Comparison of ENCODE assay signal across 26 cellular contexts in genomic region chr13:68908879-68909278, GRCh38.
"Had no signal": no experiment of that assay in that cellular context is flagged by ENCODE, and none has a peak within 500 bp of the region (broad histone marks: within the 10 kb centered on the region; RNA-seq: fewer than 3 reads in every experiment).

No MANE protein-coding gene starts in this region.

- H3K4me1 ChIP-seq: ascending aorta had no signal

- H3K4me3 ChIP-seq: ascending aorta, coronary artery, dorsolateral prefrontal cortex had no signal

- H3K36me3 Mint-ChIP-seq: activated naive CD4-positive, alpha-beta T cell treated with anti-CD3 and anti-CD28 coated beads, Interleukin-2, amount 10 ng/mL, durations not matched to agents 7 days and 5 days; activated naive CD8-positive, alpha-beta T cell treated with anti-CD3 and anti-CD28 coated beads, Interleukin-2, amount 10 ng/mL, durations not matched to agents 7 days and 5 days; brain had no signal

- ATAC-seq: activated naive CD4-positive, alpha-beta T cell treated with anti-CD3 and anti-CD28 coated beads, Interleukin-2, amount 50 U/mL, for 72 hours; activated T-cell treated with anti-CD3 and anti-CD28 coated beads, Interleukin-2, amount 50 U/mL, for 72 hours; esophagus mucosa had no signal

- H3K36me3 ChIP-seq: ascending aorta had no signal

- H3K4me3 Mint-ChIP-seq: activated CD4-positive, alpha-beta memory T cell treated with anti-CD3 and anti-CD28 coated beads, Interleukin-2, amount 10 ng/mL, durations not matched to agents 7 days and 5 days; activated CD4-positive, alpha-beta T cell treated with anti-CD3 and anti-CD28 coated beads, Interleukin-2, amount 10 ng/mL, durations not matched to agents 7 days and 5 days; activated naive CD4-positive, alpha-beta T cell treated with anti-CD3 and anti-CD28 coated beads, Interleukin-2, amount 10 ng/mL, durations not matched to agents 7 days and 5 days; activated naive CD8-positive, alpha-beta T cell treated with anti-CD3 and anti-CD28 coated beads, Interleukin-2, amount 10 ng/mL, durations not matched to agents 7 days and 5 days; activated T-cell treated with anti-CD3 and anti-CD28 coated beads, Interleukin-2, amount 50 U/mL, for 24 hours; activated T-cell treated with anti-CD3 and anti-CD28 coated beads, Interleukin-2, amount 50 U/mL, for 72 hours; brain; central memory CD8-positive, alpha-beta T cell; dendritic cell treated with granulocyte-macrophage colony-stimulating factor and Interleukin-4, amounts not matched to agents 40 ng/mL and 50 ng/mL, for 4 days; endodermal cell had no signal

- H3K4me1 Mint-ChIP-seq: activated CD4-positive, alpha-beta memory T cell treated with anti-CD3 and anti-CD28 coated beads, Interleukin-2, amount 10 ng/mL, durations not matched to agents 7 days and 5 days; activated CD4-positive, alpha-beta T cell treated with anti-CD3 and anti-CD28 coated beads, Interleukin-2, amount 10 ng/mL, durations not matched to agents 7 days and 5 days; activated naive CD4-positive, alpha-beta T cell treated with anti-CD3 and anti-CD28 coated beads, Interleukin-2, amount 10 ng/mL, durations not matched to agents 7 days and 5 days; activated naive CD8-positive, alpha-beta T cell treated with anti-CD3 and anti-CD28 coated beads, Interleukin-2, amount 10 ng/mL, durations not matched to agents 7 days and 5 days; brain; central memory CD8-positive, alpha-beta T cell; endodermal cell had no signal

- H3K27ac ChIP-seq: ascending aorta, coronary artery, dorsolateral prefrontal cortex had no signal

- DNase-seq: activated CD4-positive, alpha-beta memory T cell treated with anti-CD3 and anti-CD28 coated beads, Interleukin-2, amount 10 ng/mL, durations not matched to agents 7 days and 5 days; activated CD4-positive, alpha-beta T cell treated with anti-CD3 and anti-CD28 coated beads for 1 hour; activated CD4-positive, alpha-beta T cell treated with anti-CD3 and anti-CD28 coated beads for 4 hours; activated CD4-positive, alpha-beta T cell treated with anti-CD3 and anti-CD28 coated beads, Interleukin-2, amount 10 ng/mL, durations not matched to agents 7 days and 5 days; activated CD4-positive, alpha-beta T cell treated with anti-CD3 and anti-CD28 coated beads, Interleukin-2, amount 50 U/mL, for 4 hours; activated CD8-positive, alpha-beta memory T cell treated with anti-CD3 and anti-CD28 coated beads, Interleukin-2, amount 50 U/mL, for 48 hours; activated gamma-delta T cell; activated naive CD4-positive, alpha-beta T cell; activated naive CD4-positive, alpha-beta T cell treated with anti-CD3 and anti-CD28 coated beads, Interleukin-2, amount 10 ng/mL, durations not matched to agents 7 days and 5 days; activated naive CD8-positive, alpha-beta T cell treated with anti-CD3 and anti-CD28 coated beads, Interleukin-2, amount 10 ng/mL, durations not matched to agents 7 days and 5 days; activated T-cell treated with anti-CD3 and anti-CD28 coated beads for 4 hours; activated T-cell treated with anti-CD3 and anti-CD28 coated beads, Interleukin-2, amount 50 U/mL, for 24 hours; activated T-cell treated with anti-CD3 and anti-CD28 coated beads, Interleukin-2, amount 50 U/mL, for 72 hours; dorsolateral prefrontal cortex; effector memory CD4-positive, alpha-beta T cell; endodermal cell; foreskin fibroblast; head of caudate nucleus; T-helper 2 cell had no signal

- H3K27me3 Mint-ChIP-seq: activated CD4-positive, alpha-beta memory T cell treated with anti-CD3 and anti-CD28 coated beads, Interleukin-2, amount 10 ng/mL, durations not matched to agents 7 days and 5 days; activated CD4-positive, alpha-beta T cell treated with anti-CD3 and anti-CD28 coated beads, Interleukin-2, amount 10 ng/mL, durations not matched to agents 7 days and 5 days; activated naive CD4-positive, alpha-beta T cell treated with anti-CD3 and anti-CD28 coated beads, Interleukin-2, amount 10 ng/mL, durations not matched to agents 7 days and 5 days; activated naive CD8-positive, alpha-beta T cell treated with anti-CD3 and anti-CD28 coated beads, Interleukin-2, amount 10 ng/mL, durations not matched to agents 7 days and 5 days; activated T-cell treated with anti-CD3 and anti-CD28 coated beads, Interleukin-2, amount 50 U/mL, for 24 hours; brain; central memory CD8-positive, alpha-beta T cell; dendritic cell treated with granulocyte-macrophage colony-stimulating factor and Interleukin-4, amounts not matched to agents 40 ng/mL and 50 ng/mL, for 4 days had no signal

- H3K27ac Mint-ChIP-seq: activated CD4-positive, alpha-beta memory T cell treated with anti-CD3 and anti-CD28 coated beads, Interleukin-2, amount 10 ng/mL, durations not matched to agents 7 days and 5 days; activated CD4-positive, alpha-beta T cell treated with anti-CD3 and anti-CD28 coated beads, Interleukin-2, amount 10 ng/mL, durations not matched to agents 7 days and 5 days; activated naive CD4-positive, alpha-beta T cell treated with anti-CD3 and anti-CD28 coated beads, Interleukin-2, amount 10 ng/mL, durations not matched to agents 7 days and 5 days; activated naive CD4-positive, alpha-beta T cell treated with anti-CD3 and anti-CD28 coated beads, Interleukin-2, amount 50 U/mL, for 72 hours; activated naive CD8-positive, alpha-beta T cell treated with anti-CD3 and anti-CD28 coated beads, Interleukin-2, amount 10 ng/mL, durations not matched to agents 7 days and 5 days; activated T-cell treated with anti-CD3 and anti-CD28 coated beads, Interleukin-2, amount 50 U/mL, for 24 hours; activated T-cell treated with anti-CD3 and anti-CD28 coated beads, Interleukin-2, amount 50 U/mL, for 72 hours; brain; dendritic cell treated with granulocyte-macrophage colony-stimulating factor and Interleukin-4, amounts not matched to agents 40 ng/mL and 50 ng/mL, for 4 days; endodermal cell had no signal

- H3K9me3 ChIP-seq: ascending aorta had no signal

- H3K27me3 ChIP-seq: ascending aorta, dorsolateral prefrontal cortex had no signal
